In genomic region chr11:15108592-15109130, GRCh38 we compare ENCODE assay signal across 34 cellular contexts. TPM values are rescaled to one million over a fixed set of nuclear protein-coding genes. Genes with fewer than 3 reads are reported as not detected.
"Had no signal": no experiment of that assay in that cellular context is flagged by ENCODE, and none has a peak within 500 bp of the region (broad histone marks: within the 10 kb centered on the region; RNA-seq: fewer than 3 reads in every experiment).

No MANE protein-coding gene starts in this region.

- ATAC-seq: activated T-cell treated with anti-CD3 and anti-CD28 coated beads, Interleukin-2, amount 50 U/mL, for 72 hours; body of pancreas; left colon; natural killer cell; right cardiac atrium had no signal

- H3K4me3 Mint-ChIP-seq: activated naive CD4-positive, alpha-beta T cell treated with anti-CD3 and anti-CD28 coated beads for 36 hours; activated naive CD8-positive, alpha-beta T cell treated with anti-CD3 and anti-CD28 coated beads for 36 hours; activated T-cell treated with anti-CD3 and anti-CD28 coated beads, Interleukin-2, amount 50 U/mL, for 72 hours; immature natural killer cell; natural killer cell; neural progenitor cell had no signal

- H2AFZ ChIP-seq: neural progenitor cell had no signal

- H3K27me3 ChIP-seq: adrenal gland, body of pancreas, colonic mucosa, dorsolateral prefrontal cortex, transverse colon had no signal

- H3K27ac Mint-ChIP-seq: activated naive CD4-positive, alpha-beta T cell treated with anti-CD3 and anti-CD28 coated beads for 36 hours; activated naive CD8-positive, alpha-beta T cell treated with anti-CD3 and anti-CD28 coated beads for 36 hours; activated T-cell treated with anti-CD3 and anti-CD28 coated beads, Interleukin-2, amount 50 U/mL, for 72 hours; immature natural killer cell; natural killer cell; neural progenitor cell had no signal

- H3K9ac ChIP-seq: neural progenitor cell had no signal

- H3K4me1 ChIP-seq: adrenal gland, colonic mucosa, transverse colon had no signal

- H3K27ac ChIP-seq: adrenal gland, body of pancreas, cardiac muscle cell, colonic mucosa, dorsolateral prefrontal cortex, neural progenitor cell, spleen, transverse colon had no signal

- H3K9me3 Mint-ChIP-seq: activated naive CD4-positive, alpha-beta T cell treated with anti-CD3 and anti-CD28 coated beads for 36 hours; activated naive CD8-positive, alpha-beta T cell treated with anti-CD3 and anti-CD28 coated beads for 36 hours; activated T-cell treated with anti-CD3 and anti-CD28 coated beads, Interleukin-2, amount 50 U/mL, for 72 hours; immature natural killer cell; natural killer cell had no signal

- H3K9me3 ChIP-seq: adrenal gland, body of pancreas, colonic mucosa, transverse colon had no signal

- H3K4me2 ChIP-seq: neural progenitor cell had no signal

- DNase-seq: activated CD4-positive, alpha-beta T cell treated with anti-CD3 and anti-CD28 coated beads for 4 hours; activated CD4-positive, alpha-beta T cell treated with anti-CD3 and anti-CD28 coated beads, Interleukin-2, amount 50 U/mL, for 4 hours; activated CD4-positive, CD25-positive, alpha-beta regulatory T cell; activated naive CD4-positive, alpha-beta T cell treated with anti-CD3 and anti-CD28 coated beads for 36 hours; activated naive CD8-positive, alpha-beta T cell treated with anti-CD3 and anti-CD28 coated beads for 36 hours; activated T-cell treated with anti-CD3 and anti-CD28 coated beads for 4 hours; activated T-cell treated with anti-CD3 and anti-CD28 coated beads, Interleukin-2, amount 50 U/mL, for 72 hours; adrenal gland; aorta; cerebellar nuclear complex; colonic mucosa; dorsolateral prefrontal cortex; effector memory CD4-positive, alpha-beta T cell; erythroblast; head of caudate nucleus; hippocampal formation; immature natural killer cell; kidney; left colon; natural killer cell; occipital lobe; posterior cingulate gyrus; right cardiac atrium; spleen; stimulated activated CD4-positive, alpha-beta T cell treated with anti-CD3 and anti-CD28 coated beads, Interleukin-2, amount 100 ng/mL, for 48 hours; stimulated activated naive CD4-positive, alpha-beta T cell treated with Interleukin-2 at 50 U/mL for 16 hours; T-helper 2 cell; transverse colon had no signal

- H3K4me3 ChIP-seq: adrenal gland, body of pancreas, cardiac muscle cell, colonic mucosa, dorsolateral prefrontal cortex, neural progenitor cell, spleen, transverse colon had no signal

- H3K36me3 ChIP-seq: adrenal gland, cardiac muscle cell, colonic mucosa, neural progenitor cell, spleen, transverse colon had no signal

RNA-seq across cellular contexts. Expression of gene INSC, which starts 6.1 kb away (rescaled TPM):
- total RNA-seq: cardiac muscle cell, temporal lobe had no signal
- polyA plus RNA-seq: cardiac muscle cell had no signal

RNA-seq across cellular contexts. Expression of gene CALCB, which starts 35.3 kb away (rescaled TPM):
- total RNA-seq: cardiac muscle cell, fibroblast of villous mesenchyme, lower leg skin, occipital lobe, temporal lobe had no signal
- polyA plus RNA-seq: aorta had no signal
